In genomic region chr14:94540031-94540794, GRCh38 we compare ENCODE assay signal across 1 cellular context.
TF ChIP-seq lines count a peak whose summit lies in the region.

No MANE protein-coding gene starts in this region.

TF ChIP-seq in H1, 55 proteins besides CTCF, POLR2A, EP300 and RAD21:
- TF ChIP-seq HDAC2 (IDR thresholded peaks at IDR 0.05; ENCODE audit: borderline replicate concordance in 1 of 2, low read depth in 2 of 2, low read length in 2 of 2) = no peak
- no peak for TF ChIP-seq SAP30 (IDR thresholded peaks at IDR 0.05; ENCODE audit: insufficient read depth, insufficient replicate concordance, low read length)
- TF ChIP-seq TCF12 (IDR thresholded peaks at IDR 0.05; ENCODE audit: low read depth, low read length) = no peak
- TF ChIP-seq GTF2F1 (IDR thresholded peaks at IDR 0.05; ENCODE audit: borderline replicate concordance, low read depth, low read length) = no peak
- TF ChIP-seq TAF7 (optimal IDR thresholded peaks at IDR 0.05; ENCODE audit: borderline replicate concordance, low read depth, low read length) = no peak
- no peak for TF ChIP-seq CREB1 (IDR thresholded peaks at IDR 0.05)
- no peak for TF ChIP-seq ATF2 (IDR thresholded peaks at IDR 0.05; ENCODE audit: low read length)
- TF ChIP-seq HDAC6 (IDR thresholded peaks at IDR 0.05; ENCODE audit: low read depth, low read length) = no peak
- TF ChIP-seq POU5F1 (IDR thresholded peaks at IDR 0.05; ENCODE audit: low read depth, low read length) = no peak
- TF ChIP-seq EZH2 (IDR thresholded peaks at IDR 0.05; ENCODE audit: low read depth, low read length, severe bottlenecking) = no peak
- TF ChIP-seq USF2 (IDR thresholded peaks at IDR 0.05; ENCODE audit: low read length) = no peak
- TF ChIP-seq SRF (IDR thresholded peaks at IDR 0.05; ENCODE audit: low read depth, low read length) = no peak
- no peak for TF ChIP-seq SP4 (IDR thresholded peaks at IDR 0.05; ENCODE audit: low read length)
- no peak for TF ChIP-seq NANOG (IDR thresholded peaks at IDR 0.05; ENCODE audit: insufficient read depth, low read depth, low read length, poor library complexity, severe bottlenecking)
- TF ChIP-seq E2F6 (IDR thresholded peaks at IDR 0.05) = no peak
- TF ChIP-seq ATF3 (IDR thresholded peaks at IDR 0.05; ENCODE audit: insufficient read depth, low read depth, low read length) = no peak
TF ChIP-seq in H1: peak in this region for 0.
